1 cellular context compared by ENCODE assay signal in genomic region chr17:49760909-49761558, GRCh38.
TF ChIP-seq lines count a peak whose summit lies in the region.

No MANE protein-coding gene starts in this region.

TF ChIP-seq in SK-N-SH treated with all-trans-retinoic acid at 6 μM for 48 hours, 23 proteins besides CTCF, POLR2A, EP300 and RAD21 (continued from another document):
- no peak for TF ChIP-seq PATZ1 (CRISPR knock-in tag; IDR thresholded peaks at IDR 0.05; ENCODE audit: borderline replicate concordance)
- no peak for TF ChIP-seq ZFP3 (CRISPR knock-in tag; IDR thresholded peaks at IDR 0.05)
